1 cellular context compared by ENCODE assay signal in the genomic region with DNA sequence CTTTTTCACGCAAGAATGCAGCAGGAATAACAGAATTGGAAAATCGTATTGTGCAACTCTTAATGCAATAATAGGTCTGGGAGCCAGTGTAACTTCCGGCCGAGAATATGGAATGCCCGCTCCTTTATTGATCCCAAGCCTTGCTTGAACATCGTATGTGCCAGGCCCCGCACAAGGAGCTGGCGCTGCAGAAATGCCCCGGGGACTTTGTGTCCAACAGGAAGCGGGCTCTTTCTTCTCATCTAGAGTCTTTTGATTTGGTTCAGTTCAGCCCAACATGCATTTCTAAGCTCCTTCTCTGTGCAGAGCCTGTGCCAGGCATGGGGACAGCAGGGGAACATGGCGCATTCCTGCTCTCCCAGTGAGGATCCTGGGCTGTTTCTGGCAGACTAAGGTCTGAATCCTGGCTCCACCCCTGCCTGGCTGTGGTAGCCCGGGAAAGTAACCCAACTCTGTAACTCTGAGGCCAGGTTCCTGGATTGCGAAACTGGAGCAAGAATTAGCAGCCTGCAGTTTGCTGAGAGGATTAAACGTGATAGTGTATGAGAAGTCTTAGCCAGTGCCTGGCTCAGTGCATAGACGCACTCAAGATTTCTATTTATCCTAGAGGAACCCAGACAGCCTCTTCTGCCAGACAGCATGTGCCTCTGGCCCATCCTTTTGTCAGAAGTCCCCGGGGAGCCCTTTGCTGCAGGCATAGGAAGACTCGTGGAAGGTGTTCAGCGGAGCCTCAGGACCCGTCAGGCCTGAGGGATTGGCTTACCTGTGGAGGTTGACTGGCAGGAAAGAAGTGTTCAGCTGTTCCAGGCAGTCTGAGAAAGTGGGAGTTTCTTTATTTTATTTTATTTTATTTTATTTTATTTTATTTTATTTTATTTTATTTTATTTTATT.
TF ChIP-seq lines count a peak whose summit lies in the region.

No MANE protein-coding gene starts in this region.

TF ChIP-seq in HepG2, 621 proteins besides CTCF, POLR2A, EP300 and RAD21 (continued from another document and continues in another):
- TF ChIP-seq, protein P1, sequence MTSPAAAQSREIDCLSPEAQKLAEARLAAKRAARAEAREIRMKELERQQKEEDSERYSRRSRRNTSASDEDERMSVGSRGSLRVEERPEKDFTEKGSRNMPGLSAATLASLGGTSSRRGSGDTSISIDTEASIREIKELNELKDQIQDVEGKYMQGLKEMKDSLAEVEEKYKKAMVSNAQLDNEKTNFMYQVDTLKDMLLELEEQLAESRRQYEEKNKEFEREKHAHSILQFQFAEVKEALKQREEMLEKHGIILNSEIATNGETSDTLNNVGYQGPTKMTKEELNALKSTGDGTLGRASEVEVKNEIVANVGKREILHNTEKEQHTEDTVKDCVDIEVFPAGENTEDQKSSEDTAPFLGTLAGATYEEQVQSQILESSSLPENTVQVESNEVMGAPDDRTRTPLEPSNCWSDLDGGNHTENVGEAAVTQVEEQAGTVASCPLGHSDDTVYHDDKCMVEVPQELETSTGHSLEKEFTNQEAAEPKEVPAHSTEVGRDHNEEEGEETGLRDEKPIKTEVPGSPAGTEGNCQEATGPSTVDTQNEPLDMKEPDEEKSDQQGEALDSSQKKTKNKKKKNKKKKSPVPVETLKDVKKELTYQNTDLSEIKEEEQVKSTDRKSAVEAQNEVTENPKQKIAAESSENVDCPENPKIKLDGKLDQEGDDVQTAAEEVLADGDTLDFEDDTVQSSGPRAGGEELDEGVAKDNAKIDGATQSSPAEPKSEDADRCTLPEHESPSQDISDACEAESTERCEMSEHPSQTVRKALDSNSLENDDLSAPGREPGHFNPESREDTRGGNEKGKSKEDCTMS (CRISPR knock-in tag; conservative IDR thresholded peaks at IDR 0.05), result no peak
- TF ChIP-seq RBM22 (optimal IDR thresholded peaks at IDR 0.05; ENCODE audit: low read length), result no peak
- TF ChIP-seq BRF2 (CRISPR knock-in tag; IDR thresholded peaks at IDR 0.05), result no peak
- TF ChIP-seq ZNF432 (CRISPR knock-in tag; IDR thresholded peaks at IDR 0.05; ENCODE audit: borderline replicate concordance), result no peak
- TF ChIP-seq ZNF772 (CRISPR knock-in tag; IDR thresholded peaks at IDR 0.05), result no peak
- TF ChIP-seq PHF20 (CRISPR knock-in tag; IDR thresholded peaks at IDR 0.05), result no peak
- TF ChIP-seq KDM5B (CRISPR knock-in tag; IDR thresholded peaks at IDR 0.05; ENCODE audit: borderline replicate concordance), result peak; percentile 18; the same call in 1 of the 2 replicates
- no peak for TF ChIP-seq ZNF670 (CRISPR knock-in tag; IDR thresholded peaks at IDR 0.05; ENCODE audit: borderline replicate concordance)
- TF ChIP-seq, protein P2, sequence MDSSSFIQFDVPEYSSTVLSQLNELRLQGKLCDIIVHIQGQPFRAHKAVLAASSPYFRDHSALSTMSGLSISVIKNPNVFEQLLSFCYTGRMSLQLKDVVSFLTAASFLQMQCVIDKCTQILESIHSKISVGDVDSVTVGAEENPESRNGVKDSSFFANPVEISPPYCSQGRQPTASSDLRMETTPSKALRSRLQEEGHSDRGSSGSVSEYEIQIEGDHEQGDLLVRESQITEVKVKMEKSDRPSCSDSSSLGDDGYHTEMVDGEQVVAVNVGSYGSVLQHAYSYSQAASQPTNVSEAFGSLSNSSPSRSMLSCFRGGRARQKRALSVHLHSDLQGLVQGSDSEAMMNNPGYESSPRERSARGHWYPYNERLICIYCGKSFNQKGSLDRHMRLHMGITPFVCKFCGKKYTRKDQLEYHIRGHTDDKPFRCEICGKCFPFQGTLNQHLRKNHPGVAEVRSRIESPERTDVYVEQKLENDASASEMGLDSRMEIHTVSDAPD (CRISPR knock-in tag; IDR thresholded peaks at IDR 0.05), result 0 out of 2 replicates have a peak, but pooled peaks have one; percentile 25
- TF ChIP-seq, protein P3, sequence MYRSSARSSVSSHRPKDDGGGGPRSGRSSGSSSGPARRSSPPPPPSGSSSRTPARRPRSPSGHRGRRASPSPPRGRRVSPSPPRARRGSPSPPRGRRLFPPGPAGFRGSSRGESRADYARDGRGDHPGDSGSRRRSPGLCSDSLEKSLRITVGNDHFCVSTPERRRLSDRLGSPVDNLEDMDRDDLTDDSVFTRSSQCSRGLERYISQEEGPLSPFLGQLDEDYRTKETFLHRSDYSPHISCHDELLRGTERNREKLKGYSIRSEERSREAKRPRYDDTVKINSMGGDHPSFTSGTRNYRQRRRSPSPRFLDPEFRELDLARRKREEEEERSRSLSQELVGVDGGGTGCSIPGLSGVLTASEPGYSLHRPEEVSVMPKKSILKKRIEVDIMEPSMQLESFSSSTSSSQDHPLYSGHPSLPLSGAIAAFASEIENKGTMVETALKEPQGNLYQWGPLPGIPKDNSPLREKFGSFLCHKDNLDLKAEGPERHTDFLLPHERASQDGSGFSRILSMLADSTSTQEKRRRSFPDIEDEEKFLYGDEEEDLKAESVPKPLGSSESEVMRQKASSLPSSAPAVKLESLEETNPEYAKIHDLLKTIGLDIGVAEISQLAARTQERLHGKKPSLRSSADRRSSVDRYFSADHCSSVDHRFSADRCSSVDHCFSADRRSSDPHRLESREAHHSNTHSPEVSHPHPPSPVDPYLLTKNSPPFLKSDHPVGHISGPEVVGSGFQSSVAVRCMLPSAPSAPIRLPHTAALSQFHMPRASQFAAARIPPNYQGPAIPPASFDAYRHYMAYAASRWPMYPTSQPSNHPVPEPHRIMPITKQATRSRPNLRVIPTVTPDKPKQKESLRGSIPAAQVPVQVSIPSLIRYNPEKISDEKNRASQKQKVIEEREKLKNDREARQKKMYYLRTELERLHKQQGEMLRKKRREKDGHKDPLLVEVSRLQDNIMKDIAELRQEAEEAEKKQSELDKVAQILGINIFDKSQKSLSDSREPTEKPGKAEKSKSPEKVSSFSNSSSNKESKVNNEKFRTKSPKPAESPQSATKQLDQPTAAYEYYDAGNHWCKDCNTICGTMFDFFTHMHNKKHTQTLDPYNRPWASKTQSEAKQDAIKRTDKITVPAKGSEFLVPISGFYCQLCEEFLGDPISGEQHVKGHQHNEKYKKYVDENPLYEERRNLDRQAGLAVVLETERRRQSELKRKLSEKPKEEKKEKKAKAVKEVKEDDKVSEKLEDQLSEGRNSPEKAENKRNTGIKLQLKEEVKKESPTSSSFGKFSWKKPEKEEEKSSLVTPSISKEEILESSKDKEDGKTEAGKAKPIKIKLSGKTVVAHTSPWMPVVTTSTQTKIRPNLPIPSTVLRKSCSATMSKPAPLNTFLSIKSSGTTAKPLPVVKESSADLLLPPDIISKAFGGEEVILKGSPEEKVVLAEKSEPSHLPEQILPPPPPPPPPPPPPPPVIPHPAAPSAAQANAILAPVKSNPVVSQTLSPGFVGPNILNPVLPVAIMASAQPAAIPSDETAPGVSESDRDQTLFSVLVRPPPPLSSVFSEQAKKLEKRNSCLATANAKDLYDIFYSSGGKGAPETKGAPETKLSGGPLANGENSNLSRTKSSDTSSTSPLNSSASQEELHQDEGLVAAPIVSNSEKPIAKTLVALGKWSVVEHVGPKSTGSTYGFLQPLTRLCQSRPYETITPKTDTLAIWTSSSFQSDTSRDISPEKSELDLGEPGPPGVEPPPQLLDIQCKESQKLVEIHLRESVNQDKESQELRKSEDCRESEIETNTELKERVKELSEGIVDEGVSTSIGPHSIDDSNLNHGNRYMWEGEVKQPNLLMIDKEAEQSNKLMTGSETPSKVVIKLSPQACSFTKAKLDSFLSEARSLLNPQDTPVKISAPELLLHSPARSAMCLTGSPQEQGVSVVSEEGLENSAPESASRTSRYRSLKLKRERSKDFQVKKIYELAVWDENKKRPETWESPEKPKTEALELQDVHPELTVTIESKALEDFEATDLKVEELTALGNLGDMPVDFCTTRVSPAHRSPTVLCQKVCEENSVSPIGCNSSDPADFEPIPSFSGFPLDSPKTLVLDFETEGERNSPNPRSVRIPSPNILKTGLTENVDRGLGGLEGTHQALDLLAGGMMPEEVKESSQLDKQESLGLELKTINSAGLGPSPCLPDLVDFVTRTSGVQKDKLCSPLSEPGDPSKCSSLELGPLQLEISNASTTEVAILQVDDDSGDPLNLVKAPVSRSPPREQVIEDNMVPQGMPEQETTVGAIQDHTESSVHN (CRISPR knock-in tag; IDR thresholded peaks at IDR 0.05), result no peak
- TF ChIP-seq GTF3A (CRISPR knock-in tag; conservative IDR thresholded peaks at IDR 0.05), result no peak
- TF ChIP-seq ZNF589 (CRISPR knock-in tag; conservative IDR thresholded peaks at IDR 0.05), result no peak
- TF ChIP-seq BORCS8-MEF2B (CRISPR knock-in tag; IDR thresholded peaks at IDR 0.05), result no peak
- no peak for TF ChIP-seq ATF7-NPFF (CRISPR knock-in tag; IDR thresholded peaks at IDR 0.05; ENCODE audit: low read depth)
- TF ChIP-seq, protein P4, sequence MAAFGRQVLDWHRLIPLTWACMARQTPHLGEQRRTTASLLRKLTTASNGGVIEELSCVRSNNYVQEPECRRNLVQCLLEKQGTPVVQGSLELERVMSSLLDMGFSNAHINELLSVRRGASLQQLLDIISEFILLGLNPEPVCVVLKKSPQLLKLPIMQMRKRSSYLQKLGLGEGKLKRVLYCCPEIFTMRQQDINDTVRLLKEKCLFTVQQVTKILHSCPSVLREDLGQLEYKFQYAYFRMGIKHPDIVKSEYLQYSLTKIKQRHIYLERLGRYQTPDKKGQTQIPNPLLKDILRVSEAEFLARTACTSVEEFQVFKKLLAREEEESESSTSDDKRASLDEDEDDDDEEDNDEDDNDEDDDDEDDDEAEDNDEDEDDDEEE (CRISPR knock-in tag; IDR thresholded peaks at IDR 0.05), result no peak
- no peak for TF ChIP-seq ZNF839 (CRISPR knock-in tag; IDR thresholded peaks at IDR 0.05; ENCODE audit: borderline replicate concordance)
- no peak for TF ChIP-seq FOXJ3 (CRISPR knock-in tag; IDR thresholded peaks at IDR 0.05; ENCODE audit: borderline replicate concordance)
- no peak for TF ChIP-seq ZNF569 (CRISPR knock-in tag; IDR thresholded peaks at IDR 0.05; ENCODE audit: borderline replicate concordance)
- no peak for TF ChIP-seq TFE3 (CRISPR knock-in tag; IDR thresholded peaks at IDR 0.05)
- TF ChIP-seq ZMYM4 (CRISPR knock-in tag; IDR thresholded peaks at IDR 0.05), result 0 out of 2 replicates have a peak, but pooled peaks have one; percentile 25
- TF ChIP-seq ZKSCAN8 (CRISPR knock-in tag; IDR thresholded peaks at IDR 0.05; ENCODE audit: borderline replicate concordance), result peak; percentile 100
- TF ChIP-seq ZHX2 (IDR thresholded peaks at IDR 0.05; ENCODE audit: low read depth), result no peak
- no peak for TF ChIP-seq ZHX2 (CRISPR knock-in tag; IDR thresholded peaks at IDR 0.05; ENCODE audit: borderline replicate concordance)
- TF ChIP-seq ZMYM3 (CRISPR knock-in tag; IDR thresholded peaks at IDR 0.05), result peak; percentile 48; the same call in 1 of the 2 replicates
- TF ChIP-seq, protein P5, sequence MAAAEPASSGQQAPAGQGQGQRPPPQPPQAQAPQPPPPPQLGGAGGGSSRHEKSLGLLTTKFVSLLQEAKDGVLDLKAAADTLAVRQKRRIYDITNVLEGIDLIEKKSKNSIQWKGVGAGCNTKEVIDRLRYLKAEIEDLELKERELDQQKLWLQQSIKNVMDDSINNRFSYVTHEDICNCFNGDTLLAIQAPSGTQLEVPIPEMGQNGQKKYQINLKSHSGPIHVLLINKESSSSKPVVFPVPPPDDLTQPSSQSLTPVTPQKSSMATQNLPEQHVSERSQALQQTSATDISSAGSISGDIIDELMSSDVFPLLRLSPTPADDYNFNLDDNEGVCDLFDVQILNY (CRISPR knock-in tag; conservative IDR thresholded peaks at IDR 0.05), result no peak
- TF ChIP-seq CEBPB (IDR thresholded peaks at IDR 0.05; ENCODE audit: borderline replicate concordance, low read depth, low read length), result peak; percentile 96
